ENCODE assay signal across 1 cellular context in the genomic region with DNA sequence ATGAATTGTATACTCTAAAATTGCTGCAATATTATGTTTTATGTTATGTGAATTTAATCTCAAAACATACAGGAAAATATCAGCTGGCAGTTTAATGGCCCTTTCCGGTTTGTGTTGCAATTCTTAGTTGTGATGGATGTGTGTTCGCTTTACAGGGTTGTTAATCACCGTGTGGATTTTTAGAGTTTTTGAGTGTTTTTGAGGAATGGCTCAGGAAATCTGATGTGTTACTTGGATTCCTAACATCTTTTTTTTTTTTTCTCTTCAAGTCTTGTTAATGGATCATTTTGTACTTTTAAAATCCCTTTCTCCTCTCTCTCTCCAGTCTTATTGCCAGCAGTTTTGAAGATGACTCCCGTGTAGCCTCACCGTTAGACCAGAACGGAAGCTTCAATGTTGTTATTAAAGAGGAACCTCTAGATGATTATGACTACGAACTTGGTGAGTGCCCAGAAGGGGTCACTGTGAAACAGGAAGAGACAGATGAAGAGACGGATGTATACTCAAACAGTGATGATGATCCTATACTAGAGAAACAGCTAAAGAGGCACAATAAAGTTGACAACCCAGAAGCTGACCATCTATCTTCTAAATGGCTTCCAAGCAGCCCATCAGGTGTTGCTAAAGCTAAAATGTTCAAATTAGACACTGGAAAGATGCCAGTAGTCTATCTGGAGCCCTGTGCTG.
TF ChIP-seq lines count a peak whose summit lies in the region.

No MANE protein-coding gene starts in this region.

TF ChIP-seq in GM23338, 12 proteins besides CTCF, POLR2A, EP300 and RAD21 (continued from another document):
- TF ChIP-seq, protein P1, sequence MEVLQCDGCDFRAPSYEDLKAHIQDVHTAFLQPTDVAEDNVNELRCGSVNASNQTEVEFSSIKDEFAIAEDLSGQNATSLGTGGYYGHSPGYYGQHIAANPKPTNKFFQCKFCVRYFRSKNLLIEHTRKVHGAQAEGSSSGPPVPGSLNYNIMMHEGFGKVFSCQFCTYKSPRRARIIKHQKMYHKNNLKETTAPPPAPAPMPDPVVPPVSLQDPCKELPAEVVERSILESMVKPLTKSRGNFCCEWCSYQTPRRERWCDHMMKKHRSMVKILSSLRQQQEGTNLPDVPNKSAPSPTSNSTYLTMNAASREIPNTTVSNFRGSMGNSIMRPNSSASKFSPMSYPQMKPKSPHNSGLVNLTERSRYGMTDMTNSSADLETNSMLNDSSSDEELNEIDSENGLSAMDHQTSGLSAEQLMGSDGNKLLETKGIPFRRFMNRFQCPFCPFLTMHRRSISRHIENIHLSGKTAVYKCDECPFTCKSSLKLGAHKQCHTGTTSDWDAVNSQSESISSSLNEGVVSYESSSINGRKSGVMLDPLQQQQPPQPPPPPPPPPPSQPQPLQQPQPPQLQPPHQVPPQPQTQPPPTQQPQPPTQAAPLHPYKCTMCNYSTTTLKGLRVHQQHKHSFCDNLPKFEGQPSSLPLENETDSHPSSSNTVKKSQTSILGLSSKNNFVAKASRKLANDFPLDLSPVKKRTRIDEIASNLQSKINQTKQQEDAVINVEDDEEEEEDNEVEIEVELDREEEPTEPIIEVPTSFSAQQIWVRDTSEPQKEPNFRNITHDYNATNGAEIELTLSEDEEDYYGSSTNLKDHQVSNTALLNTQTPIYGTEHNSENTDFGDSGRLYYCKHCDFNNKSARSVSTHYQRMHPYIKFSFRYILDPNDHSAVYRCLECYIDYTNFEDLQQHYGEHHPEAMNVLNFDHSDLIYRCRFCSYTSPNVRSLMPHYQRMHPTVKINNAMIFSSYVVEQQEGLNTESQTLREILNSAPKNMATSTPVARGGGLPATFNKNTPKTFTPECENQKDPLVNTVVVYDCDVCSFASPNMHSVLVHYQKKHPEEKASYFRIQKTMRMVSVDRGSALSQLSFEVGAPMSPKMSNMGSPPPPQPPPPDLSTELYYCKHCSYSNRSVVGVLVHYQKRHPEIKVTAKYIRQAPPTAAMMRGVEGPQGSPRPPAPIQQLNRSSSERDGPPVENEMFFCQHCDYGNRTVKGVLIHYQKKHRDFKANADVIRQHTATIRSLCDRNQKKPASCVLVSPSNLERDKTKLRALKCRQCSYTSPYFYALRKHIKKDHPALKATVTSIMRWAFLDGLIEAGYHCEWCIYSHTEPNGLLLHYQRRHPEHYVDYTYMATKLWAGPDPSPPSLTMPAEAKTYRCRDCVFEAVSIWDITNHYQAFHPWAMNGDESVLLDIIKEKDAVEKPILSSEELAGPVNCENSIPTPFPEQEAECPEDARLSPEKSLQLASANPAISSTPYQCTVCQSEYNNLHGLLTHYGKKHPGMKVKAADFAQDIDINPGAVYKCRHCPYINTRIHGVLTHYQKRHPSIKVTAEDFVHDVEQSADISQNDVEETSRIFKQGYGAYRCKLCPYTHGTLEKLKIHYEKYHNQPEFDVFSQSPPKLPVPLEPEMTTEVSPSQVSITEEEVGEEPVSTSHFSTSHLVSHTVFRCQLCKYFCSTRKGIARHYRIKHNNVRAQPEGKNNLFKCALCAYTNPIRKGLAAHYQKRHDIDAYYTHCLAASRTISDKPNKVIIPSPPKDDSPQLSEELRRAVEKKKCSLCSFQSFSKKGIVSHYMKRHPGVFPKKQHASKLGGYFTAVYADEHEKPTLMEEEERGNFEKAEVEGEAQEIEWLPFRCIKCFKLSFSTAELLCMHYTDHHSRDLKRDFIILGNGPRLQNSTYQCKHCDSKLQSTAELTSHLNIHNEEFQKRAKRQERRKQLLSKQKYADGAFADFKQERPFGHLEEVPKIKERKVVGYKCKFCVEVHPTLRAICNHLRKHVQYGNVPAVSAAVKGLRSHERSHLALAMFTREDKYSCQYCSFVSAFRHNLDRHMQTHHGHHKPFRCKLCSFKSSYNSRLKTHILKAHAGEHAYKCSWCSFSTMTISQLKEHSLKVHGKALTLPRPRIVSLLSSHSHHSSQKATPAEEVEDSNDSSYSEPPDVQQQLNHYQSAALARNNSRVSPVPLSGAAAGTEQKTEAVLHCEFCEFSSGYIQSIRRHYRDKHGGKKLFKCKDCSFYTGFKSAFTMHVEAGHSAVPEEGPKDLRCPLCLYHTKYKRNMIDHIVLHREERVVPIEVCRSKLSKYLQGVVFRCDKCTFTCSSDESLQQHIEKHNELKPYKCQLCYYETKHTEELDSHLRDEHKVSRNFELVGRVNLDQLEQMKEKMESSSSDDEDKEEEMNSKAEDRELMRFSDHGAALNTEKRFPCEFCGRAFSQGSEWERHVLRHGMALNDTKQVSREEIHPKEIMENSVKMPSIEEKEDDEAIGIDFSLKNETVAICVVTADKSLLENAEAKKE (CRISPR knock-in tag; IDR thresholded peaks at IDR 0.05): no peak
